ENCODE assay signal across 28 cellular contexts in the genomic region with DNA sequence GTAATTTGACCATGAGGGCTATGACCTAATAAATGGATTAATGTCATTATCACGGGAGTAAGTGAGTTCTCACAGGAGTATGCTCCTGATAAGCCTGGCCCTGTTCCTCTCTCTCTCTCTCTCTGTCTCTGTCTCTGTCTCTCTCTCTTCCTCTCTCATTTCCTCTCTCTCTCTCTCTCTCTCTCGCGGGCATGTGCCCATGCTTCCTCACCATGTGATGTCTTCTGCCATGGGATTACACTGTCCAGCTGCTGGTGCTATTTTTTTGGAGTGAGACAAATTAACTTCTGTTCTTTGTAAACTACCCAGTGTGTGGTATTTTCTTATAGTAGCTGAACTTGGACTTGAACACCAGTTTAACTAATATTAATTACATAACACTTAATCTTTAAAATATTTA.
"Had no signal": no experiment of that assay in that cellular context is flagged by ENCODE, and none has a peak within 500 bp of the region (broad histone marks: within the 10 kb centered on the region; RNA-seq: fewer than 3 reads in every experiment).

No MANE protein-coding gene starts in this region.

- DNase-seq: activated CD4-positive, alpha-beta memory T cell treated with anti-CD3 and anti-CD28 coated beads, Interleukin-2, amount 10 ng/mL, durations not matched to agents 7 days and 5 days; activated CD4-positive, alpha-beta T cell treated with anti-CD3 and anti-CD28 coated beads for 36 hours; activated CD4-positive, alpha-beta T cell treated with anti-CD3 and anti-CD28 coated beads, Interleukin-2, amount 10 ng/mL, durations not matched to agents 24 days and 14 days; activated CD4-positive, CD25-positive, alpha-beta regulatory T cell; activated CD4-positive, CD25-positive, alpha-beta regulatory T cell treated with anti-CD3 and anti-CD28 coated beads, Interleukin-2, amount 50 U/mL, for 72 hours; activated CD8-positive, alpha-beta memory T cell treated with anti-CD3 and anti-CD28 coated beads for 24 hours; activated effector memory CD4-positive, alpha-beta T cell treated with Interleukin-2 at 50 U/mL for 16 hours; activated gamma-delta T cell treated with Interleukin-2 at 50 U/mL for 16 hours; activated naive CD4-positive, alpha-beta T cell treated with anti-CD3 and anti-CD28 coated beads, Interleukin-2, amount 50 U/mL, for 16 hours; activated naive CD4-positive, alpha-beta T cell treated with Interleukin-2 at 50 U/mL for 16 hours; activated T-cell treated with anti-CD3 and anti-CD28 coated beads, Interleukin-2, amount 50 U/mL, for 4 hours; amniotic stem cell; anterior cingulate cortex; brain microvascular endothelial cell; caudate nucleus; cortex of kidney; dermis blood vessel endothelial cell; effector CD4-positive, alpha-beta T cell; effector memory CD8-positive, alpha-beta T cell; erythroblast; heart right ventricle; T-helper 2 cell had no signal

- H3K4me3 ChIP-seq: esophagus muscularis mucosa, gastroesophageal sphincter, heart right ventricle had no signal

- H3K27ac ChIP-seq: brain microvascular endothelial cell, esophagus muscularis mucosa, foreskin keratinocyte, gastroesophageal sphincter, heart right ventricle had no signal

- H3K9me3 ChIP-seq: esophagus muscularis mucosa, gastroesophageal sphincter, heart right ventricle had no signal

- FAIRE-seq: astrocyte, colon had no signal

- H3K4me1 ChIP-seq: esophagus muscularis mucosa, foreskin keratinocyte, gastroesophageal sphincter, heart right ventricle had no signal

- H3K36me3 ChIP-seq: brain microvascular endothelial cell, esophagus muscularis mucosa, gastroesophageal sphincter, heart right ventricle had no signal

- ATAC-seq: activated CD4-positive, alpha-beta T cell treated with anti-CD3 and anti-CD28 coated beads for 36 hours; activated T-cell treated with anti-CD3 and anti-CD28 coated beads, Interleukin-2, amount 50 U/mL, for 4 hours; activated T-helper 17 cell treated with anti-CD3 and anti-CD28 coated beads, Interleukin-2, amount 50 U/mL, for 72 hours; effector memory CD8-positive, alpha-beta T cell; foreskin keratinocyte; gastroesophageal sphincter; heart right ventricle had no signal

- H3K27me3 ChIP-seq: brain microvascular endothelial cell, esophagus muscularis mucosa, foreskin keratinocyte, gastroesophageal sphincter, heart right ventricle had no signal
